Comparison of ENCODE assay signal across 10 cellular contexts in the genomic region with DNA sequence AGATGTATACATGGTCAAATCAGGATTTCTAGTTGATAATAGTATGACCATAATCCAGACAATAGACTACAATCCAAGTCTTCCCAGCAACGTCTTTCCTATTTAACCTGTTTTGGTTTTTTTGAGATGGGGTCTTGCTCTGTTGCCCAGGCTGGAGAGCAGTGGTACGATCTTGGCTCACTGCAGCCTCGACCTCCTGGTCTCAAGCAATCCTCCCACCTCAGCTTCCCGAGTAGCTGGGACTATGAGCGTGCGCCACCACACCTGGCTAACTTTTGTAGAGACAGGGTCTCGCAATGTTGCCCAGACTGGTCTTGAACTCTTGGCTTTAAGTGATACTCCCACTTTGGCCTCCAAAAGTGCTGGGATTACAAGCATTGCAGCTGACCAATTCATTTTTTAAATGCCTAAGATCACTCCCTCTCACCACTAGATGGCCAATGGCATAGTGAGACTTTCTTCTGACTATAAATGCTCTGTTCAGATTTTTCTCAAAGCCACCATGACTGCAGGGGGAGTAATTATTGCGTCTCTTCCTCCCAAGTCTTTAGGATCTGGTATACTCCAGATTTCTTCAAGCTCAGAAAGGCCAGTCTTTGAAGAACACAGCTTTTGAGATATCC. TPM values are rescaled to one million over a fixed set of nuclear protein-coding genes. Genes with fewer than 3 reads are reported as not detected.
DNase-seq lines count a peak whose midpoint lies in the region; ATAC-seq and TF ChIP-seq lines count a peak whose summit lies in the region.
"Had no signal": no experiment of that assay in that cellular context is flagged by ENCODE, and none has a peak within 500 bp of the region (broad histone marks: within the 10 kb centered on the region; RNA-seq: fewer than 3 reads in every experiment).

No MANE protein-coding gene starts in this region.

- no peaks in the 10 kb centered on the region for H3K79me2 ChIP-seq in mammary epithelial cell (ENCODE audit: insufficient read depth, low read length)

- no peak overlapping the region for H3K27ac ChIP-seq in mammary epithelial cell (ENCODE audit: insufficient read depth, low read depth, low read length)
- H3K27ac ChIP-seq: esophagus squamous epithelium had no signal

- H3K9me3 ChIP-seq in mammary epithelial cell (replicated peaks; ENCODE audit: insufficient read depth, low read length), result no peaks in the 10 kb centered on the region
- H3K9me3 ChIP-seq: esophagus squamous epithelium had no signal

- DNase-seq in EH (ENCODE audit: low read depth) (peak; percentile 43), mammary epithelial cell (no peak), myocyte (ENCODE audit: low read depth) (peak; percentile 43), COLO668 (lab: John Stamatoyannopoulos, UW; ENCODE audit: unreplicated experiment) (no peak)
- peak; percentile 8 for DNase-seq in Jurkat, Clone E6-1 (ENCODE audit: low read depth, low spot score)
- no peak for DNase-seq in activated CD4-positive, CD25-positive, alpha-beta regulatory T cell treated with anti-CD3 and anti-CD28 coated beads, Interleukin-2, amount 50 U/mL, for 72 hours
- DNase-seq: esophagus squamous epithelium, NCI-H2081 had no signal

- dilution Hi-C loops in mammary epithelial cell (cut with HindIII; ENCODE audit: low sequenced_read_pairs), result no loop called here

- intact Hi-C loops in mammary epithelial cell (cut with micrococcal nuclease), result no loop called here

- BruUV-seq in mammary epithelial cell (replicated peaks; lab: Mats Ljungman, UMichigan), result no TSS peak

- ATAC-seq in GM19463 (IDR thresholded peaks at IDR 0.05; ENCODE audit: unreplicated experiment), result no peak
- ATAC-seq in GM21447 (IDR thresholded peaks at IDR 0.05; ENCODE audit: unreplicated experiment), result no peak

- CTCF ChIA-PET in mammary epithelial cell (lab: Charles Lee; ENCODE audit: low non-redundant PET), result interaction anchor here (0.6 kb wide), 1 partner anchor 779 kb away, joined by 3 read pairs; no protein-coding TSS in a partner anchor

- in situ Hi-C loops in mammary epithelial cell (cut with MboI; ENCODE audit: low sequenced_read_pairs in 2 of 2), result no loop called here

- peak; percentile 42 to 48 for TF ChIP-seq CTCF in mammary epithelial cell (conservative IDR thresholded peaks at IDR 0.05 in 1 of 2, IDR thresholded peaks at IDR 0.05 in 1 of 2; ENCODE audit: extremely low read depth in 1 of 2, insufficient read depth in 1 of 2, low read depth in 1 of 2, low read length in 2 of 2)

- 98% methylated on average over 8 of the region's 8 CpGs for WGBS in mammary epithelial cell (ENCODE audit: low coverage, missing lambda C conversion rate)

- no peak overlapping the region for H2AFZ ChIP-seq in mammary epithelial cell (ENCODE audit: low read depth, low read length)

- H3K36me3 ChIP-seq in mammary epithelial cell (ENCODE audit: insufficient read depth, low read length), result no peaks in the 10 kb centered on the region

- H3K9ac ChIP-seq in mammary epithelial cell (ENCODE audit: insufficient read depth, low read length), result no peak overlapping the region

- no peak overlapping the region for H3K4me2 ChIP-seq in mammary epithelial cell (ENCODE audit: insufficient read depth, low read depth, low read length)

- peaks cover 1% of the 10 kb centered on the region for H3K4me1 ChIP-seq in mammary epithelial cell (ENCODE audit: insufficient read depth, low read length)
- H3K4me1 ChIP-seq: esophagus squamous epithelium had no signal

- H3K4me3 ChIP-seq in Jurkat, Clone E6-1 (ENCODE audit: low read length), result no peak overlapping the region
- no peak overlapping the region for H3K4me3 ChIP-seq in mammary epithelial cell (replicated peaks in 1 of 3; ENCODE audit: insufficient read depth in 1 of 3, low read depth in 2 of 3, low read length in 3 of 3)
- H3K4me3 ChIP-seq: esophagus squamous epithelium had no signal

- H3K27me3 ChIP-seq in mammary epithelial cell (ENCODE audit: insufficient read depth, low read length), result no peaks in the 10 kb centered on the region
- H3K27me3 ChIP-seq: esophagus squamous epithelium had no signal

- H4K20me1 ChIP-seq in mammary epithelial cell (ENCODE audit: insufficient read depth, low read length), result no peaks in the 10 kb centered on the region

RNA-seq across cellular contexts. Expression of a gene that starts 47.6 kb away (rescaled TPM):
- 23.1 TPM for polyA plus RNA-seq in Jurkat, Clone E6-1 (2012; ENCODE audit: insufficient read depth, insufficient read length)
- total RNA-seq in mammary epithelial cell (10 to 100 TPM; 36.0 to 46.0 TPM), myocyte (36.2 and 44.1 TPM in 2 replicates)
- 17.2 TPM for polyA plus RNA-seq in mammary epithelial cell
- polyA minus RNA-seq in mammary epithelial cell, result 37.6 TPM
- 24.6 TPM for polyA plus RNA-seq in myocyte (2012)

Comparison
In these comparisons a context has a peak if more than half of its experiments do, and no peak if none do; other contexts are left out.
1. DNase-seq: peak in EH (single experiment), Jurkat, Clone E6-1 (single experiment) and myocyte (single experiment); none in mammary epithelial cell (single experiment), COLO668 (single experiment) and activated CD4-positive, CD25-positive, alpha-beta regulatory T cell treated with anti-CD3 and anti-CD28 coated beads, Interleukin-2, amount 50 U/mL, for 72 hours (single experiment).